ENCODE assay signal across 8 cellular contexts in the genomic region with DNA sequence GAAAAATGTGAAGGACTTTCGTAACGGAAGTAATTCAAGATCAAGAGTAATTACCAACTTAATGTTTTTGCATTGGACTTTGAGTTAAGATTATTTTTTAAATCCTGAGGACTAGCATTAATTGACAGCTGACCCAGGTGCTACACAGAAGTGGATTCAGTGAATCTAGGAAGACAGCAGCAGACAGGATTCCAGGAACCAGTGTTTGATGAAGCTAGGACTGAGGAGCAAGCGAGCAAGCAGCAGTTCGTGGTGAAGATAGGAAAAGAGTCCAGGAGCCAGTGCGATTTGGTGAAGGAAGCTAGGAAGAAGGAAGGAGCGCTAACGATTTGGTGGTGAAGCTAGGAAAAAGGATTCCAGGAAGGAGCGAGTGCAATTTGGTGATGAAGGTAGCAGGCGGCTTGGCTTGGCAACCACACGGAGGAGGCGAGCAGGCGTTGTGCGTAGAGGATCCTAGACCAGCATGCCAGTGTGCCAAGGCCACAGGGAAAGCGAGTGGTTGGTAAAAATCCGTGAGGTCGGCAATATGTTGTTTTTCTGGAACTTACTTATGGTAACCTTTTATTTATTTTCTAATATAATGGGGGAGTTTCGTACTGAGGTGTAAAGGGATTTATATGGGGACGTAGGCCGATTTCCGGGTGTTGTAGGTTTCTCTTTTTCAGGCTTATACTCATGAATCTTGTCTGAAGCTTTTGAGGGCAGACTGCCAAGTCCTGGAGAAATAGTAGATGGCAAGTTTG. TPM values are rescaled to one million over a fixed set of nuclear protein-coding genes. Genes with fewer than 3 reads are reported as not detected.
DNase-seq lines count a peak whose midpoint lies in the region; ATAC-seq and TF ChIP-seq lines count a peak whose summit lies in the region.

No MANE protein-coding gene starts in this region.

- intact Hi-C loops in HCT116 (cut with micrococcal nuclease): no loop called here

- H3K9me3 ChIP-seq in AG04450 (ENCODE audit: control insufficient read depth, insufficient read depth, low read length): no peaks in the 10 kb centered on the region; the same call in 1 of the 2 replicates
- H3K9me3 ChIP-seq in HCT116 (ENCODE audit: control insufficient read depth in 1 of 2, insufficient read depth in 1 of 2, low read depth in 1 of 2, low read length in 2 of 2): no peaks in the 10 kb centered on the region

- H3K4me2 ChIP-seq in HCT116 (ENCODE audit: low read length): peak overlapping the region; percentile 85

- H3K9me3 Mint-ChIP-seq in neural crest cell: no peaks in the 10 kb centered on the region

- in situ Hi-C loops in SK-MEL-5 (cut with HindIII; ENCODE audit: low pct_unique_long_range_greater_than_20kb, low sequenced_read_pairs): no loop called here

- peaks cover 25% of the 10 kb centered on the region for H3K27me3 Mint-ChIP-seq in neural crest cell (ENCODE audit: low read depth)

- TF ChIP-seq CTCF in AG04450 (IDR thresholded peaks at IDR 0.05; ENCODE audit: low read depth, low read length): no peak
- no peak for TF ChIP-seq CTCF in HCT116 (IDR thresholded peaks at IDR 0.05 in 2 of 3, conservative IDR thresholded peaks at IDR 0.05 in 1 of 3; ENCODE audit: borderline replicate concordance in 1 of 3, insufficient read depth in 1 of 3, low read depth in 2 of 3, low read length in 2 of 3)
- TF ChIP-seq CTCF in neural crest cell (conservative IDR thresholded peaks at IDR 0.05): no peak

- H3K9ac ChIP-seq in HCT116 (ENCODE audit: low read length): peak overlapping the region; percentile 93

- peaks cover 60% of the 10 kb centered on the region for H3K4me1 Mint-ChIP-seq in neural crest cell

- peaks cover 61% of the 10 kb centered on the region for H4K20me1 ChIP-seq in HCT116 (ENCODE audit: insufficient read depth)

- H3K27me3 ChIP-seq in AG04450 (ENCODE audit: control insufficient read depth, insufficient read depth, low read length) (no peaks in the 10 kb centered on the region), HCT116 (ENCODE audit: insufficient read depth, low read length) (no peaks in the 10 kb centered on the region)

- ATAC-seq in HCT116: no peak
- ATAC-seq in HG03354 (IDR thresholded peaks at IDR 0.05; ENCODE audit: poor library complexity, severe bottlenecking, unreplicated experiment): no peak
- ATAC-seq in HG03442 (IDR thresholded peaks at IDR 0.05; ENCODE audit: unreplicated experiment): no peak

- peaks cover 19% of the 10 kb centered on the region for H3K36me3 Mint-ChIP-seq in neural crest cell (ENCODE audit: low read depth)

- CTCF ChIA-PET in AG04450 (lab: Charles Lee) (interaction anchor here (1.9 to 4.5 kb wide), 3 partner anchors 21 to 119 kb away, joined by 4 to 18 read pairs (median 12); no protein-coding TSS in a partner anchor), HCT116 (lab: Charles Lee) (interaction anchor here (2.3 kb wide), 1 partner anchor 32 kb away, joined by 7 read pairs; no protein-coding TSS in a partner anchor)

- TF ChIP-seq RAD21 in HCT116 (IDR thresholded peaks at IDR 0.05; ENCODE audit: low read depth): no peak

- H3K79me2 ChIP-seq in HCT116 (ENCODE audit: insufficient read depth, low read length): peaks cover 91% of the 10 kb centered on the region

- H3K27ac ChIP-seq in AG04450 (ENCODE audit: low read depth, low read length) (peak overlapping the region; percentile 97), HCT116 (ENCODE audit: low read depth, low read length) (peak overlapping the region; percentile 98), epithelial cell of prostate (peak overlapping the region; percentile 100)

- no TSS peak for BruUV-seq in HCT116 (replicated peaks; lab: Mats Ljungman, UMichigan)

- POLR2A ChIA-PET in AG04450 (lab: Yijun Ruan, JAX): interaction anchor here (0.8 to 21.9 kb wide), 15 partner anchors 7 to 167 kb away, joined by 3 to 999 read pairs (median 12); partner anchors contain the start of genes DPF2, FRMD8, NEAT1 and SLC25A45
- POLR2A ChIA-PET in HCT116 (lab: Charles Lee): interaction anchor here (0.7 to 26.7 kb wide), 28 partner anchors 7 to 185 kb away, joined by 3 to 1499 read pairs (median 6); partner anchors contain the start of genes CDC42EP2, DPF2, EHBP1L1 and NEAT1

- H3K27ac Mint-ChIP-seq in neural crest cell (ENCODE audit: unreplicated experiment): no peak overlapping the region

- H2AFZ ChIP-seq in HCT116 (ENCODE audit: low read depth, low read length, poor library complexity, severe bottlenecking): no peak overlapping the region

- H3K9me2 ChIP-seq in HCT116 (ENCODE audit: insufficient read depth): no peaks in the 10 kb centered on the region

- H3K4me3 ChIP-seq in AG04450 (ENCODE audit: low read depth, low read length) (peak overlapping the region; percentile 97), HCT116 (replicated peaks in 1 of 2; ENCODE audit: low read depth in 1 of 2, low read length in 2 of 2) (peak overlapping the region; percentile 57 to 79)

- peaks cover 49 to 87% of the 10 kb centered on the region in 2 experiments for H3K4me1 ChIP-seq in HCT116 (ENCODE audit: control insufficient read depth in 1 of 2, insufficient read depth in 2 of 2, low read length in 2 of 2)

- peaks cover 42 to 60% of the 10 kb centered on the region in 2 experiments for H3K36me3 ChIP-seq in HCT116 (ENCODE audit: control insufficient read depth in 1 of 2, insufficient read depth in 2 of 2, low read length in 2 of 2)

- no peak overlapping the region for H3K4me3 Mint-ChIP-seq in neural crest cell

- RAD21 ChIA-PET in HCT116 (lab: Charles Lee; ENCODE audit: low non-redundant PET in 1 of 2, low total read pairs in 2 of 2, uncharacterized antibody in 2 of 2, unreplicated experiment in 2 of 2): interaction anchor here (1.1 to 5.1 kb wide), 2 partner anchors 28 to 29 kb away, joined by 3 to 27 read pairs; no protein-coding TSS in a partner anchor

- peak; percentile 95 for TF ChIP-seq POLR2A in HCT116 (IDR thresholded peaks at IDR 0.05; ENCODE audit: borderline replicate concordance, extremely low read depth, insufficient read depth, insufficient read length)

- no peak for DNase-seq in AG04450 (ENCODE audit: low read depth, low spot score)
- DNase-seq in HCT116 (ENCODE audit: low read depth, low spot score): no peak
- peak; percentile 67 for DNase-seq in SK-MEL-5 (ENCODE audit: low read depth, low spot score)
- DNase-seq in epithelial cell of prostate (ENCODE audit: low read depth, low spot score): no peak
- DNase-seq in neural crest cell (ENCODE audit: low read depth, low spot score): peak; percentile 26
- DNase-seq in NCI-H524 treated with DMSO at 0.1 percent for 48 hours (lab: John Stamatoyannopoulos, UW): no peak

TF ChIP-seq in HCT116, 20 proteins besides CTCF, POLR2A, EP300 and RAD21:
- TF ChIP-seq POLR2AphosphoS5 (IDR thresholded peaks at IDR 0.05; ENCODE audit: low read depth, low read length): peak; percentile 97
- no peak for TF ChIP-seq ZNF274 (IDR thresholded peaks at IDR 0.05; ENCODE audit: low read depth, low read length)
- peak; percentile 20 for TF ChIP-seq ZBTB33 (IDR thresholded peaks at IDR 0.05; ENCODE audit: extremely low read depth, insufficient replicate concordance, low read length)

RNA-seq across cellular contexts. Expression of gene MALAT1, which starts 1.6 kb away (rescaled TPM):
- polyA plus RNA-seq in AG04450 (2011; rRNA removed): 1,149 and 1,465 TPM in 2 replicates
- 15,934 and 21,970 TPM in 2 replicates for polyA minus RNA-seq in AG04450 (2011; rRNA and poly(A)+ RNA removed)
- total RNA-seq in HCT116 (2021; ENCODE audit: unreplicated experiment) (6,000 TPM), neural crest cell (4,794 and 5,409 TPM in 2 replicates)
- 380 and 423 TPM in 2 replicates for polyA plus RNA-seq in HCT116 (2012)
- 1,469 and 1,846 TPM in 2 replicates for total RNA-seq in SK-MEL-5 (2014; rRNA removed; shearing (Covaris generic))
- 14.9 and 24.6 TPM in 2 replicates for polyA plus RNA-seq in SK-MEL-5 (2015; cell fraction: cytosol; rRNA removed)
- 1,901 and 1,945 TPM in 2 replicates for polyA plus RNA-seq in SK-MEL-5 (2015; cell fraction: nucleus; rRNA removed)

RNA-seq across cellular contexts. Expression of gene SCYL1, which starts 24.4 kb away (rescaled TPM):
- 60.9 and 90.0 TPM in 2 replicates for polyA plus RNA-seq in AG04450 (2011; rRNA removed)
- polyA minus RNA-seq in AG04450 (2011; rRNA and poly(A)+ RNA removed): 55.8 and 101 TPM in 2 replicates
- total RNA-seq in HCT116 (2021; ENCODE audit: unreplicated experiment) (104 TPM), neural crest cell (66.0 and 68.8 TPM in 2 replicates)
- 82.4 and 84.4 TPM in 2 replicates for polyA plus RNA-seq in HCT116 (2012)
- total RNA-seq in SK-MEL-5 (2014; rRNA removed; shearing (Covaris generic)): 57.8 and 64.9 TPM in 2 replicates
- 86.7 and 89.1 TPM in 2 replicates for polyA plus RNA-seq in SK-MEL-5 (2015; cell fraction: cytosol; rRNA removed)
- 80.9 and 96.5 TPM in 2 replicates for polyA plus RNA-seq in SK-MEL-5 (2015; cell fraction: nucleus; rRNA removed)

RNA-seq across cellular contexts. Expression of gene LTBP3, which starts 57.7 kb away (rescaled TPM):
- polyA plus RNA-seq in AG04450 (2011; rRNA removed): 25.3 and 49.2 TPM in 2 replicates
- polyA minus RNA-seq in AG04450 (2011; rRNA and poly(A)+ RNA removed): 17.7 and 25.7 TPM in 2 replicates
- total RNA-seq in HCT116 (2021; ENCODE audit: unreplicated experiment): 248 TPM
- polyA plus RNA-seq in HCT116 (2012): 238 and 328 TPM in 2 replicates
- total RNA-seq in SK-MEL-5 (2014; rRNA removed; shearing (Covaris generic)): 1.8 and 2.0 TPM in 2 replicates
- polyA plus RNA-seq in SK-MEL-5 (2015; cell fraction: cytosol; rRNA removed): 2.7 and 4.7 TPM in 2 replicates
- 1.5 and 2.4 TPM in 2 replicates for polyA plus RNA-seq in SK-MEL-5 (2015; cell fraction: nucleus; rRNA removed)
- total RNA-seq in neural crest cell: 21.0 and 22.5 TPM in 2 replicates

Comparison
In these comparisons a context has a peak if more than half of its experiments do, and no peak if none do; other contexts are left out.
1. DNase-seq: peak in SK-MEL-5 (single experiment) and neural crest cell (single experiment); none in AG04450 (single experiment), HCT116 (single experiment), epithelial cell of prostate (single experiment) and NCI-H524 treated with DMSO at 0.1 percent for 48 hours (single experiment).
2. RNA of gene LTBP3, which starts 57.7 kb away (total RNA-seq): 248 TPM in HCT116 (single experiment); 21.0 to 22.5 TPM in neural crest cell and 1.8 to 2.0 TPM in SK-MEL-5; every median in the first group is over 10 times any median in the second.
3. Peak in every context shown above with its lines, with median percentiles within 50 percentile points of each other: H3K27ac ChIP-seq.